ENCODE assay signal across 15 cellular contexts in the genomic region with DNA sequence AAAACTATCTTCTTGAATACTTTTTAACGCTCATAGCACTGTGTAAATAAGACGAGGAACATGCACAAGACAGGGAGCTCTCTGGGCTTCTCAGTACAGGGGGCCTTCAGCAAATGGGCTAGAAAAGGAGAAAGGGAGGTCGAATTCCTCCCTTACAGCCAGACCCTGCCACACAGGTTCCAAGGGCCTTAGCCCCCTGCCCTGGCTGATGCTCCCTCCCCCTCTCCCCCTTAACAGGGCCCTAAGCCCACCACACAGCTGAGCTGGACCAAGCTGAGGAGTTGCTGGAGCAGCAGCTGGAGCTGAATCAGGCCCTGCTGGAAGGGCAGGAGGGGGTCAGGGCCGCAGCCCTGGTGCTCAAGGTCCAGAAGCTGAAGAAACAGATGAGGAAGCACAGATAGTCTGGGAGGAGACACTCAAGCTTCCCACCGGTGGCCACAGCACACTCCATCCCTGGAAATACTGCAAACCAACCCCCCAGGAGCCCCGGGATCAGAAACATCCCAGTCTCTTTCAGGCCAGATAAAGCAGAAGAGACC.
"Had no signal": no experiment of that assay in that cellular context is flagged by ENCODE, and none has a peak within 500 bp of the region (broad histone marks: within the 10 kb centered on the region; RNA-seq: fewer than 3 reads in every experiment).

No MANE protein-coding gene starts in this region.

- H3K9me3 ChIP-seq: breast epithelium, esophagus muscularis mucosa, SK-N-SH, testis had no signal

- DNase-seq: activated CD4-positive, alpha-beta memory T cell treated with anti-CD3 and anti-CD28 coated beads, Interleukin-2, amount 10 ng/mL, durations not matched to agents 7 days and 5 days; activated CD4-positive, alpha-beta T cell treated with anti-CD3 and anti-CD28 coated beads, Interleukin-2, amount 10 ng/mL, durations not matched to agents 24 days and 14 days; activated CD8-positive, alpha-beta memory T cell treated with anti-CD3 and anti-CD28 coated beads, Interleukin-2, amount 10 ng/mL, durations not matched to agents 7 days and 5 days; activated naive CD8-positive, alpha-beta T cell treated with anti-CD3 and anti-CD28 coated beads for 36 hours; activated T-cell treated with anti-CD3 and anti-CD28 coated beads, Interleukin-2, amount 50 U/mL, for 1 hour; hypothalamus; retina; SK-N-SH; stimulated activated CD4-positive, alpha-beta T cell treated with anti-CD3 and anti-CD28 coated beads, Interleukin-12 subunit alpha, Interleukin-12 subunit beta, amount 100 ng/mL, for 4 hours; testis had no signal

- H3K27me3 ChIP-seq: breast epithelium, esophagus muscularis mucosa, testis had no signal

- H3K36me3 ChIP-seq: breast epithelium had no signal

- ATAC-seq: activated CD4-positive, CD25-positive, alpha-beta regulatory T cell treated with anti-CD3 and anti-CD28 coated beads, Interleukin-2, amount 50 U/mL, for 24 hours; activated CD8-positive, alpha-beta memory T cell treated with anti-CD3 and anti-CD28 coated beads, Interleukin-2, amount 10 ng/mL, durations not matched to agents 7 days and 5 days; activated T-helper 17 cell treated with anti-CD3 and anti-CD28 coated beads, Interleukin-2, amount 50 U/mL, for 72 hours had no signal

- H3K27ac ChIP-seq: breast epithelium, coronary artery, esophagus muscularis mucosa, testis had no signal

- H3K4me1 ChIP-seq: breast epithelium, testis had no signal

- H3K4me3 ChIP-seq: breast epithelium, coronary artery, esophagus muscularis mucosa, testis had no signal
